In genomic region chr5:89081360-89081759, GRCh38 we compare ENCODE assay signal across 15 cellular contexts.
DNase-seq lines count a peak whose midpoint lies in the region; ATAC-seq and TF ChIP-seq lines count a peak whose summit lies in the region.
"Had no signal": no experiment of that assay in that cellular context is flagged by ENCODE, and none has a peak within 500 bp of the region (broad histone marks: within the 10 kb centered on the region; RNA-seq: fewer than 3 reads in every experiment).

No MANE protein-coding gene starts in this region.

- no peak for TF ChIP-seq POLR2A in gastroesophageal sphincter (IDR thresholded peaks at IDR 0.05)

- TF ChIP-seq CTCF in tibial artery (IDR thresholded peaks at IDR 0.05) = no peak
- no peak for TF ChIP-seq CTCF in gastroesophageal sphincter (IDR thresholded peaks at IDR 0.05)

- DNase-seq in NCI-H69 (lab: John Stamatoyannopoulos, UW) (peak; percentile 7), tibial artery (no peak), DMS 273 (lab: John Stamatoyannopoulos, UW; ENCODE audit: unreplicated experiment) (no peak)
- DNase-seq in activated naive CD4-positive, alpha-beta T cell treated with anti-CD3 and anti-CD28 coated beads, Interleukin-2, amount 50 U/mL, for 16 hours = no peak
- DNase-seq: activated T-cell treated with anti-CD3 and anti-CD28 coated beads, Interleukin-2, amount 50 U/mL, for 1 hour; amniotic stem cell; NCI-H1048; NCI-H524; posterior cingulate gyrus; stimulated activated naive CD4-positive, alpha-beta T cell had no signal

- no peaks in the 10 kb centered on the region for H3K27me3 ChIP-seq in tibial artery
- no peaks in the 10 kb centered on the region for H3K27me3 ChIP-seq in gastroesophageal sphincter
- H3K27me3 ChIP-seq: SJSA1 had no signal

- no peaks in the 10 kb centered on the region for H3K36me3 ChIP-seq in tibial artery
- no peaks in the 10 kb centered on the region for H3K36me3 ChIP-seq in gastroesophageal sphincter
- H3K36me3 ChIP-seq: SJSA1 had no signal

- ATAC-seq in GM18858 (IDR thresholded peaks at IDR 0.05; ENCODE audit: unreplicated experiment) (peak; percentile 65), GM21381 (IDR thresholded peaks at IDR 0.05; ENCODE audit: unreplicated experiment) (peak; percentile 70), HG02981 (IDR thresholded peaks at IDR 0.05; ENCODE audit: unreplicated experiment) (peak; percentile 75), gastroesophageal sphincter (no peak)

- H3K4me3 ChIP-seq in tibial artery (no peak overlapping the region), gastroesophageal sphincter (no peak overlapping the region)
- H3K4me3 ChIP-seq: SJSA1 had no signal

- 93 to 95% methylated on average over 2 of the region's 2 CpGs for WGBS in gastroesophageal sphincter (ENCODE audit: low coverage in 1 of 2), 2 donors

- H3K27ac ChIP-seq in tibial artery (no peak overlapping the region), gastroesophageal sphincter (no peak overlapping the region)
- H3K27ac ChIP-seq: SJSA1 had no signal

- no peaks in the 10 kb centered on the region for H3K9me3 ChIP-seq in tibial artery
- no peaks in the 10 kb centered on the region for H3K9me3 ChIP-seq in gastroesophageal sphincter
- H3K9me3 ChIP-seq: SJSA1 had no signal

- intact Hi-C loops in tibial artery (cut with DNase I; ENCODE audit: low total_unique reads) = no loop called here

- no peak for TF ChIP-seq EP300 in gastroesophageal sphincter (IDR thresholded peaks at IDR 0.05)

- no peaks in the 10 kb centered on the region for H3K4me1 ChIP-seq in tibial artery
- no peaks in the 10 kb centered on the region for H3K4me1 ChIP-seq in gastroesophageal sphincter
- H3K4me1 ChIP-seq: SJSA1 had no signal
